Comparison of ENCODE assay signal across 8 cellular contexts in the genomic region with DNA sequence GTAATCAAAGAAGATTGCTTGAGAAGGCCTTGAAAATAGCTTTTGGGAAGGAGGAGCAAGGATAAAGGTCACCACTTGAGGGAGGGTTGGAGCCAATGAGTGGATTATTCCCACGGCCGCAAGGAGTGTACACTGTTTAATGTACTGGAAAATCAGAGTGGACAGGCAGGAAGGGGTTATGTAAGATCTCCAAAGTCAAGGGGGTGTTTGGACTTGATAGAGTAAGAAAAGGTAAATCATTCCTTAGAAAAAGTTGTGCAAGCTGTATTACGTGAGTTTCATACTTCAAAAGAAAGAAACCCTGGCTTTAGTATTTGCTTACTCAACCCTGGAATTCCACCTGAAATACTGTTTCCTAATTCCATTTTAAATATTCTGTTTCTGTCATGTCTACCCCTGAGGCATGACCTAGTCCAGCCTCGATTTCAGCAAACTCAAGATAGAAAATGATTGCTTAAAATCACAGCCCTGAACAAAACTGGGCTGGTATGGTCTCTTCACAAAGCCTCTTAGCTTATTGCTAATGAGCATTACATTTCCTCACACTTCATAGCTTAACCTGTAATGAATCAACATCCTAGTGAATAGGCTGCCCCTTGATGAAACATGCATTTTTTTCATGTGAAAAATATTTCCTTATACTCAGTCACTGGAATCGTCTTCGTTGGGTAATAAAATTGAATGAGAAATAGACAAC. TPM values are rescaled to one million over a fixed set of nuclear protein-coding genes. Genes with fewer than 3 reads are reported as not detected.
DNase-seq lines count a peak whose midpoint lies in the region; ATAC-seq, FAIRE-seq and TF ChIP-seq lines count a peak whose summit lies in the region.

No MANE protein-coding gene starts in this region.

- H3K9me2 ChIP-seq in GM23338 (ENCODE audit: insufficient read depth): no peaks in the 10 kb centered on the region

- H2AFZ ChIP-seq in GM23338: peak overlapping the region; percentile 96; the same call in 1 of the 2 replicates

- H3K4me3 ChIP-seq in A549 (peak overlapping the region; percentile 70), GM23338 (peak overlapping the region; percentile 76), iPS-11a (ENCODE audit: low read depth, low read length) (peak overlapping the region; percentile 86)

- H3K4me2 ChIP-seq in A549: peak overlapping the region; percentile 81
- peak overlapping the region; percentile 93 for H3K4me2 ChIP-seq in GM23338

- TF ChIP-seq POLR2A in A549 (IDR thresholded peaks at IDR 0.05; ENCODE audit: low read length): no peak

- no peaks in the 10 kb centered on the region for H4K20me1 ChIP-seq in GM23338 (replicated peaks; ENCODE audit: insufficient read depth)

- peak overlapping the region; percentile 89 for H3K4me3 Mint-ChIP-seq in GM23338
- peak overlapping the region; percentile 89 for H3K4me3 Mint-ChIP-seq in activated B cell treated with CpG ODN at 0.5 μM for 24 hours
- H3K4me3 Mint-ChIP-seq in stimulated activated effector memory CD8-positive, alpha-beta T cell treated with anti-CD3 and anti-CD28 coated beads, Interleukin-12 subunit alpha, Interleukin-12 subunit beta, amount 100 ng/mL, for 72 hours: peak overlapping the region; percentile 89

- peak; percentile 64 to 66; a peak in 2 of 5 replicates for TF ChIP-seq EP300 in A549 (IDR thresholded peaks at IDR 0.05)

- H3K9me3 Mint-ChIP-seq in GM23338: no peaks in the 10 kb centered on the region
- H3K9me3 Mint-ChIP-seq in activated B cell treated with CpG ODN at 0.5 μM for 24 hours: no peaks in the 10 kb centered on the region
- no peaks in the 10 kb centered on the region for H3K9me3 Mint-ChIP-seq in stimulated activated effector memory CD8-positive, alpha-beta T cell treated with anti-CD3 and anti-CD28 coated beads, Interleukin-12 subunit alpha, Interleukin-12 subunit beta, amount 100 ng/mL, for 72 hours

- DNase-seq in A549 (ENCODE audit: low read depth in 1 of 2, low spot score in 1 of 2): peak; percentile 36 to 63
- no peak for DNase-seq in GM23338 (ENCODE audit: low spot score)
- no peak for DNase-seq in activated B cell treated with CpG ODN at 0.5 μM for 24 hours
- DNase-seq in stimulated activated effector memory CD8-positive, alpha-beta T cell treated with anti-CD3 and anti-CD28 coated beads, Interleukin-12 subunit alpha, Interleukin-12 subunit beta, amount 100 ng/mL, for 72 hours (ENCODE audit: low spot score in 2 of 2): no peak
- no peak for DNase-seq in SHP77 (lab: John Stamatoyannopoulos, UW)
- no peak for DNase-seq in NCI-H2107 (lab: John Stamatoyannopoulos, UW)

- peak; percentile 70 to 73 for ATAC-seq in A549
- ATAC-seq in GM23338: no peak
- ATAC-seq in activated B cell treated with CpG ODN at 0.5 μM for 24 hours (ENCODE audit: low read depth): no peak
- ATAC-seq in stimulated activated effector memory CD8-positive, alpha-beta T cell treated with anti-CD3 and anti-CD28 coated beads, Interleukin-12 subunit alpha, Interleukin-12 subunit beta, amount 100 ng/mL, for 72 hours: no peak
- ATAC-seq in HG03565 (IDR thresholded peaks at IDR 0.05; ENCODE audit: unreplicated experiment): no peak

- WGBS in A549 (ENCODE audit: missing lambda C conversion rate): 12% methylated on average over 6 of the region's 6 CpGs

- TF ChIP-seq RAD21 in A549 (conservative IDR thresholded peaks at IDR 0.05 in 1 of 2, IDR thresholded peaks at IDR 0.05 in 1 of 2): 0 out of 5 replicates have a peak, but pooled peaks of 1 of the 2 experiments have one; percentile 21

- peaks cover 20% of the 10 kb centered on the region for H3K4me1 ChIP-seq in A549
- H3K4me1 ChIP-seq in GM23338 (ENCODE audit: insufficient read depth): peaks cover 28% of the 10 kb centered on the region

- POLR2A ChIA-PET in A549 (lab: Yijun Ruan, JAX): no interaction called here
- POLR2A ChIA-PET in activated B cell treated with CpG ODN at 0.5 μM for 24 hours (lab: Charles Lee): no interaction called here

- intact Hi-C loops in activated B cell treated with CpG ODN at 0.5 μM for 24 hours (cut with micrococcal nuclease): loop anchor here (2.0 to 10.0 kb wide), 4 partner anchors 61 to 483 kb away; a partner anchor contains a TSS

- H3K79me2 ChIP-seq in GM23338 (replicated peaks; ENCODE audit: insufficient read depth): peaks cover 49% of the 10 kb centered on the region

- no peak for FAIRE-seq in A549 (lab: Jason Lieb, UNC)

- CTCF ChIA-PET in A549 (lab: Yijun Ruan, JAX): interaction anchor here (0.6 to 4.8 kb wide), 10 partner anchors 9 to 62 kb away, joined by 3 to 28 read pairs (median 3); no protein-coding TSS in a partner anchor
- CTCF ChIA-PET in activated B cell treated with CpG ODN at 0.5 μM for 24 hours (lab: Charles Lee): interaction anchor here (1.1 to 1.5 kb wide), 3 partner anchors 11 to 62 kb away, joined by 3 to 6 read pairs (median 5); no protein-coding TSS in a partner anchor

- TF ChIP-seq CTCF in A549 (IDR thresholded peaks at IDR 0.05): no peak
- TF ChIP-seq CTCF in GM23338 (conservative IDR thresholded peaks at IDR 0.05; ENCODE audit: low read depth in 2 of 2): no peak
- no peak for TF ChIP-seq CTCF in activated B cell treated with CpG ODN at 0.5 μM for 24 hours (IDR thresholded peaks at IDR 0.05)

- peak overlapping the region; percentile 75 to 91 for H3K27ac ChIP-seq in A549
- H3K27ac ChIP-seq in GM23338 (ENCODE audit: low read depth): no peak overlapping the region

- H3K27me3 Mint-ChIP-seq in GM23338 (ENCODE audit: insufficient read depth, low read depth, poor library complexity) (peaks cover 6% of the 10 kb centered on the region), activated B cell treated with CpG ODN at 0.5 μM for 24 hours (no peaks in the 10 kb centered on the region)

- H3K36me3 Mint-ChIP-seq in GM23338 (ENCODE audit: low read depth): peaks cover 8% of the 10 kb centered on the region; the same call in 2 of the 3 replicates
- peaks cover 4% of the 10 kb centered on the region for H3K36me3 Mint-ChIP-seq in activated B cell treated with CpG ODN at 0.5 μM for 24 hours (ENCODE audit: low read depth)
- H3K36me3 Mint-ChIP-seq in stimulated activated effector memory CD8-positive, alpha-beta T cell treated with anti-CD3 and anti-CD28 coated beads, Interleukin-12 subunit alpha, Interleukin-12 subunit beta, amount 100 ng/mL, for 72 hours: peaks cover 6% of the 10 kb centered on the region

- no peaks in the 10 kb centered on the region for H3K9me3 ChIP-seq in A549

- H3K27me3 ChIP-seq in GM23338 (ENCODE audit: insufficient read depth): no peaks in the 10 kb centered on the region

- H3F3A ChIP-seq in GM23338 (replicated peaks; ENCODE audit: low read depth): no peaks in the 10 kb centered on the region

- peak overlapping the region; percentile 82; the same call in 1 of the 2 replicates for H3K27ac Mint-ChIP-seq in GM23338
- H3K27ac Mint-ChIP-seq in activated B cell treated with CpG ODN at 0.5 μM for 24 hours: peak overlapping the region; percentile 76
- H3K27ac Mint-ChIP-seq in stimulated activated effector memory CD8-positive, alpha-beta T cell treated with anti-CD3 and anti-CD28 coated beads, Interleukin-12 subunit alpha, Interleukin-12 subunit beta, amount 100 ng/mL, for 72 hours: peak overlapping the region; percentile 91

- H3K36me3 ChIP-seq in GM23338 (ENCODE audit: insufficient read depth): no peaks in the 10 kb centered on the region

- H3K4me1 Mint-ChIP-seq in GM23338 (peaks cover 28% of the 10 kb centered on the region), activated B cell treated with CpG ODN at 0.5 μM for 24 hours (peaks cover 66% of the 10 kb centered on the region)
- peaks cover 45% of the 10 kb centered on the region for H3K4me1 Mint-ChIP-seq in stimulated activated effector memory CD8-positive, alpha-beta T cell treated with anti-CD3 and anti-CD28 coated beads, Interleukin-12 subunit alpha, Interleukin-12 subunit beta, amount 100 ng/mL, for 72 hours

TF ChIP-seq in A549, 52 proteins besides CTCF, POLR2A, EP300 and RAD21 (continues in another document):
- TF ChIP-seq SREBF2 (IDR thresholded peaks at IDR 0.05) (no peak), ZFP36 (IDR thresholded peaks at IDR 0.05; ENCODE audit: borderline replicate concordance, partially characterized antibody) (no peak), FOSL2 (IDR thresholded peaks at IDR 0.05) (peak; percentile 37; the same call in 1 of the 2 replicates), FOSL2 (CRISPR knock-in tag; IDR thresholded peaks at IDR 0.05) (no peak), MYC (IDR thresholded peaks at IDR 0.05; ENCODE audit: borderline replicate concordance, low read length) (no peak)
- TF ChIP-seq, protein P1, sequence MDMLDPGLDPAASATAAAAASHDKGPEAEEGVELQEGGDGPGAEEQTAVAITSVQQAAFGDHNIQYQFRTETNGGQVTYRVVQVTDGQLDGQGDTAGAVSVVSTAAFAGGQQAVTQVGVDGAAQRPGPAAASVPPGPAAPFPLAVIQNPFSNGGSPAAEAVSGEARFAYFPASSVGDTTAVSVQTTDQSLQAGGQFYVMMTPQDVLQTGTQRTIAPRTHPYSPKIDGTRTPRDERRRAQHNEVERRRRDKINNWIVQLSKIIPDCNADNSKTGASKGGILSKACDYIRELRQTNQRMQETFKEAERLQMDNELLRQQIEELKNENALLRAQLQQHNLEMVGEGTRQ (IDR thresholded peaks at IDR 0.05): no peak

TF ChIP-seq in GM23338, 12 proteins besides CTCF, POLR2A, EP300 and RAD21:
- no peak for TF ChIP-seq CREB1 (CRISPR knock-in tag; IDR thresholded peaks at IDR 0.05; ENCODE audit: low read depth)
- TF ChIP-seq JUNB (IDR thresholded peaks at IDR 0.05; ENCODE audit: unreplicated experiment): no peak
- no peak for TF ChIP-seq NANOG (IDR thresholded peaks at IDR 0.05; ENCODE audit: borderline replicate concordance)
- no peak for TF ChIP-seq EZH2 (IDR thresholded peaks at IDR 0.05; ENCODE audit: low read depth, unreplicated experiment)
- TF ChIP-seq ZNF331 (CRISPR knock-in tag; IDR thresholded peaks at IDR 0.05; ENCODE audit: low read depth): no peak

RNA-seq across cellular contexts. Expression of a gene that starts 1.1 kb away (rescaled TPM):
- 7.9 and 8.0 TPM in 2 replicates for polyA plus RNA-seq in A549 (2011; rRNA removed)
- polyA plus RNA-seq in A549 (2012; cell fraction: cytosol; rRNA removed): 1.5 and 2.0 TPM in 2 replicates
- polyA plus RNA-seq in A549 (2012; cell fraction: nucleus; rRNA removed): 1.3 and 1.4 TPM in 2 replicates
- 5.0 to 6.4 TPM (median 6.1 TPM) in 3 replicates for polyA plus RNA-seq in A549 (2017; fragmentation: RNase III; extraction: RNeasy Plus Mini Kit Qiagen cat#74134 plus additional on column Dnase treatment)
- 4.2 and 6.0 TPM in 2 replicates for polyA minus RNA-seq in A549 (2011; rRNA and poly(A)+ RNA removed)
- total RNA-seq in GM23338 (2014; rRNA removed; shearing (Covaris generic)): 25.3 and 25.8 TPM in 2 replicates
- 19.4 and 21.6 TPM in 2 replicates for polyA plus RNA-seq in GM23338 (2016; fragmentation: Nextera tagmentation; extraction: Ambion mirVana)
- total RNA-seq in activated B cell treated with CpG ODN at 0.5 μM for 24 hours: 16.2 and 16.6 TPM in 2 replicates

Comparison
In these comparisons a context has a peak if more than half of its experiments do, and no peak if none do; other contexts are left out.
1. ATAC-seq: peak in A549 (2 of 2); none in GM23338 (single experiment), activated B cell treated with CpG ODN at 0.5 μM for 24 hours (single experiment), stimulated activated effector memory CD8-positive, alpha-beta T cell treated with anti-CD3 and anti-CD28 coated beads, Interleukin-12 subunit alpha, Interleukin-12 subunit beta, amount 100 ng/mL, for 72 hours (single experiment) and HG03565 (single experiment).
2. DNase-seq: peak in A549 (2 of 2); none in GM23338 (single experiment), activated B cell treated with CpG ODN at 0.5 μM for 24 hours (single experiment), stimulated activated effector memory CD8-positive, alpha-beta T cell treated with anti-CD3 and anti-CD28 coated beads, Interleukin-12 subunit alpha, Interleukin-12 subunit beta, amount 100 ng/mL, for 72 hours (0 of 2), SHP77 (0 of 2) and NCI-H2107 (single experiment).
3. Peak in every context shown above with its lines, with median percentiles within 50 percentile points of each other: H3K4me3 ChIP-seq, H3K27ac Mint-ChIP-seq and H3K4me3 Mint-ChIP-seq.